ENCODE assay signal across 8 cellular contexts in the genomic region with DNA sequence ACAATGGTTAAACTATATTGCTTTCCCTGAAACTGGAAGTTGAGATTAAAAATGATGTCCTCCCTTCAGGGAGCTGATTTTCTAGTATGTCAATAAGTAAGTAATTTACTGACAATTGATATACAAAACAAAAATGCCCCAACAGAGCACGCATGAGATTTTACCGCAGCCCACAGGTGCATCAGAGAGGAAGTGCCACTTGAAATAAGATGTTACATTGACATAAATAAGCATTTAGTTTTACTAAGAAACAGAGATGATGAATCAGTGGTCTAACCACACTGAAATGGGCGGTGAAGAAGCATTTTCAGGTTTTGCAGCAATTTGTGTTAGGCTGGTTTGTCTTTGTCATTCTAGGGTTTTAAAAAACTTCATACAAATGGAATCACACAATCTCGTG. TPM values are rescaled to one million over a fixed set of nuclear protein-coding genes. Genes with fewer than 3 reads are reported as not detected.
DNase-seq lines count a peak whose midpoint lies in the region; ATAC-seq, FAIRE-seq and TF ChIP-seq lines count a peak whose summit lies in the region.

No MANE protein-coding gene starts in this region.

- no peak for FAIRE-seq in kidney (lab: Jason Lieb, UNC)

- H3K36me3 Mint-ChIP-seq in activated B cell treated with CpG ODN at 0.5 μM for 24 hours (ENCODE audit: low read depth), result peaks cover 4% of the 10 kb centered on the region

- TF ChIP-seq CTCF in activated B cell treated with CpG ODN at 0.5 μM for 24 hours (IDR thresholded peaks at IDR 0.05), result no peak
- TF ChIP-seq CTCF in foreskin keratinocyte (conservative IDR thresholded peaks at IDR 0.05), result no peak
- TF ChIP-seq CTCF in kidney (IDR thresholded peaks at IDR 0.05; ENCODE audit: borderline replicate concordance, extremely low read depth, insufficient read depth), result no peak

- H3K36me3 ChIP-seq in kidney (ENCODE audit: control insufficient read depth in 1 of 2, insufficient read depth in 2 of 2, low read length in 2 of 2), result no peaks in the 10 kb centered on the region

- H3K27me3 ChIP-seq in foreskin keratinocyte, result no peaks in the 10 kb centered on the region

- H3K4me1 Mint-ChIP-seq in activated B cell treated with CpG ODN at 0.5 μM for 24 hours, result peaks cover 72% of the 10 kb centered on the region

- H3K4me3 ChIP-seq in kidney (ENCODE audit: low read length in 2 of 2), result no peak overlapping the region

- H3K4me1 ChIP-seq in foreskin keratinocyte (no peaks in the 10 kb centered on the region), kidney (ENCODE audit: control insufficient read depth in 1 of 2, insufficient read depth in 1 of 2, low read depth in 1 of 2, low read length in 2 of 2) (peaks cover 0 to 4% of the 10 kb centered on the region in 2 donors)

- peak overlapping the region; percentile 94 for H3K27ac Mint-ChIP-seq in activated B cell treated with CpG ODN at 0.5 μM for 24 hours

- CTCF ChIA-PET in activated B cell treated with CpG ODN at 0.5 μM for 24 hours (lab: Charles Lee), result interaction anchor here (0.7 to 5.0 kb wide), 12 partner anchors 10 to 108 kb away, joined by 3 to 35 read pairs (median 12); partner anchors contain the start of gene CLEC2D

- intact Hi-C loops in activated B cell treated with CpG ODN at 0.5 μM for 24 hours (cut with micrococcal nuclease), result loop anchor here (1.0 kb wide), 5 partner anchors 8 to 107 kb away; partner anchors contain the start of genes CLEC2D and CLECL1
- intact Hi-C loops in left colon (cut with DNase I, micrococcal nuclease), result no loop called here
- intact Hi-C loops in kidney (cut with DNase I), result no loop called here

- DNase-seq in activated B cell treated with CpG ODN at 0.5 μM for 24 hours, result no peak
- no peak for DNase-seq in left colon
- DNase-seq in foreskin keratinocyte, result no peak
- DNase-seq in kidney, result no peak
- no peak for DNase-seq in SIG-M5 (lab: John Stamatoyannopoulos, UW)
- no peak for DNase-seq in DMS114 treated with DMSO at 0.1 percent for 48 hours (lab: John Stamatoyannopoulos, UW; ENCODE audit: unreplicated experiment)

- H3K27ac ChIP-seq in foreskin keratinocyte (no peak overlapping the region), kidney (ENCODE audit: low read depth in 2 of 2, low read length in 2 of 2) (no peak overlapping the region)

- H3K9me3 ChIP-seq in kidney (ENCODE audit: control insufficient read depth in 1 of 2, low read length in 2 of 2), result no peaks in the 10 kb centered on the region

- no peaks in the 10 kb centered on the region for H3K27me3 Mint-ChIP-seq in activated B cell treated with CpG ODN at 0.5 μM for 24 hours

- peak; percentile 68 for ATAC-seq in GM18870 (IDR thresholded peaks at IDR 0.05; ENCODE audit: unreplicated experiment)
- ATAC-seq in HG03060 (IDR thresholded peaks at IDR 0.05; ENCODE audit: low read depth, unreplicated experiment), result peak; percentile 71
- ATAC-seq in activated B cell treated with CpG ODN at 0.5 μM for 24 hours (ENCODE audit: low read depth), result peak; percentile 56
- peak; percentile 27 for ATAC-seq in left colon
- no peak for ATAC-seq in foreskin keratinocyte

- H3K9me3 Mint-ChIP-seq in activated B cell treated with CpG ODN at 0.5 μM for 24 hours, result no peaks in the 10 kb centered on the region

- H3K9ac ChIP-seq in kidney (ENCODE audit: low read length in 2 of 2), result no peak overlapping the region

- H3K4me3 Mint-ChIP-seq in activated B cell treated with CpG ODN at 0.5 μM for 24 hours, result peak overlapping the region; percentile 75

- POLR2A ChIA-PET in activated B cell treated with CpG ODN at 0.5 μM for 24 hours (lab: Charles Lee), result interaction anchor here (0.7 to 7.0 kb wide), 16 partner anchors 10 to 103 kb away, joined by 3 to 100 read pairs (median 16); partner anchors contain the start of genes CD69, CLEC2D and CLECL1

RNA-seq across cellular contexts. Expression of gene CLECL1, which starts 8.8 kb away (rescaled TPM):
- 111 and 115 TPM in 2 replicates for total RNA-seq in activated B cell treated with CpG ODN at 0.5 μM for 24 hours
- under 1 TPM in 1 of 2 donors, not detected in 1; 0.27 TPM for total RNA-seq in left colon
- not detected in 2 replicates for total RNA-seq in foreskin keratinocyte
- not detected in 2 replicates for polyA plus RNA-seq in foreskin keratinocyte
- 2.1 TPM for total RNA-seq in kidney
- not detected for polyA plus RNA-seq in kidney (ENCODE audit: insufficient read depth, low read depth, low replicate concordance)

RNA-seq across cellular contexts. Expression of gene CD69, which starts 19.0 kb away (rescaled TPM):
- total RNA-seq in activated B cell treated with CpG ODN at 0.5 μM for 24 hours (23.7 and 26.7 TPM in 2 replicates), left colon (1 to 10 TPM; 2.6 to 3.9 TPM), foreskin keratinocyte (not detected in 2 replicates), kidney (25.0 TPM)
- polyA plus RNA-seq in foreskin keratinocyte (not detected in 2 replicates), kidney (ENCODE audit: insufficient read depth, low read depth, low replicate concordance) (2.2 TPM)

Comparison
In these comparisons a context has a peak if more than half of its experiments do, and no peak if none do; other contexts are left out.
1. RNA of gene CLECL1, which starts 8.8 kb away (total RNA-seq): 111 to 115 TPM in activated B cell treated with CpG ODN at 0.5 μM for 24 hours; 2.1 TPM in kidney (single experiment), 0.27 TPM in left colon and not detected in foreskin keratinocyte; every median in the first group is over 10 times any median in the second.